8 cellular contexts compared by ENCODE assay signal in the genomic region with DNA sequence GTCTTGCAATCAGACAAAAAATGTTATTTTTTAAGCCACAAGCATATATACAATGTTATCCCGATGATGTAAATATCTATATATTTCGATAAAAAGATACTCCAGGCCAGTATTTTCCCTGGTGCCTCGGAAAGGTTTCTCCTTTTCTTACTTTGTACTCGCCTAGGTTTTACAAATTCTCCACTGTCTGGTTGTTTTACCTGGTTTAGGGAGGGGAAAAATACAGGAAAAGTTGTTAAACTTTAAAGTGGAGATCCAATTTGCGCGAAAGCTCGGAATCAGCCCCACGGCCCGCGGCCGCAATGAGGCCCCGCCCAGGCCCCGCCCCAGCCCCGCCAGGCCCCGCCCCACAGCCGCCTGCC. TPM values are rescaled to one million over a fixed set of nuclear protein-coding genes. Genes with fewer than 3 reads are reported as not detected.
DNase-seq lines count a peak whose midpoint lies in the region; ATAC-seq and TF ChIP-seq lines count a peak whose summit lies in the region.

No MANE protein-coding gene starts in this region.

- DNase-seq in left ventricle myocardium inferior (no peak), left ventricle myocardium superior (no peak), breast epithelium (ENCODE audit: low spot score in 2 of 2) (no peak), vagina (ENCODE audit: extremely low spot score in 2 of 2) (no peak), NCI-H1436 treated with DMSO at 0.1 percent for 48 hours (lab: John Stamatoyannopoulos, UW) (no peak), NOMO-1 (lab: John Stamatoyannopoulos, UW; ENCODE audit: unreplicated experiment in 2 of 2) (no peak)

- H3K27ac ChIP-seq in left ventricle myocardium inferior (replicated peaks) (peak overlapping the region; percentile 99), breast epithelium (peak overlapping the region; percentile 98 to 99), mesodermal cell (ENCODE audit: low read depth, low read length, severe bottlenecking) (peak overlapping the region; percentile 16), vagina (peak overlapping the region; percentile 75)

- 0 to 2% methylated on average over 10 to 12 of the region's 16 CpGs for WGBS in mesodermal cell (ENCODE audit: insufficient coverage in 2 of 2), 2 experiments

- intact Hi-C loops in left ventricle myocardium inferior (cut with micrococcal nuclease), result no loop called here
- intact Hi-C loops in left ventricle myocardium superior (cut with micrococcal nuclease), result no loop called here
- intact Hi-C loops in breast epithelium (cut with DNase I; ENCODE audit: low total_unique reads), result no loop called here
- intact Hi-C loops in vagina (cut with DNase I), result no loop called here

- TF ChIP-seq POLR2A in breast epithelium (IDR thresholded peaks at IDR 0.05) (no peak), vagina (IDR thresholded peaks at IDR 0.05) (peak in 1 of 2 donors; percentile 54)

- ATAC-seq in left ventricle myocardium superior (no peak), GM18519 (IDR thresholded peaks at IDR 0.05; ENCODE audit: low FRiP score, unreplicated experiment) (no peak)

- H3K4me1 ChIP-seq in left ventricle myocardium inferior (peaks cover 35% of the 10 kb centered on the region), breast epithelium (peaks cover 0 to 18% of the 10 kb centered on the region in 2 donors), mesodermal cell (ENCODE audit: control insufficient read depth, insufficient read depth, low read length, poor library complexity, severe bottlenecking) (peaks cover 6% of the 10 kb centered on the region), vagina (peaks cover 50% of the 10 kb centered on the region)

- H3K27me3 ChIP-seq in left ventricle myocardium inferior (ENCODE audit: low read depth) (no peaks in the 10 kb centered on the region), breast epithelium (no peaks in the 10 kb centered on the region), vagina (no peaks in the 10 kb centered on the region)

- H3K9me3 ChIP-seq in left ventricle myocardium inferior (replicated peaks) (no peaks in the 10 kb centered on the region), breast epithelium (no peaks in the 10 kb centered on the region), mesodermal cell (ENCODE audit: control insufficient read depth, low read length) (no peaks in the 10 kb centered on the region), vagina (no peaks in the 10 kb centered on the region)

- TF ChIP-seq CTCF in left ventricle myocardium inferior (IDR thresholded peaks at IDR 0.05; ENCODE audit: borderline replicate concordance) (no peak), breast epithelium (IDR thresholded peaks at IDR 0.05) (no peak), vagina (IDR thresholded peaks at IDR 0.05) (no peak)

- H3K4me3 ChIP-seq in left ventricle myocardium inferior, result peak overlapping the region; percentile 64
- peak overlapping the region; percentile 17 to 95 (median 75) for H3K4me3 ChIP-seq in breast epithelium
- peak overlapping the region; percentile 79 for H3K4me3 ChIP-seq in mesodermal cell (ENCODE audit: extremely low read depth, insufficient read depth, low read length, poor library complexity, severe bottlenecking)
- H3K4me3 ChIP-seq in vagina, result peak overlapping the region; percentile 28 to 81

- no peaks in the 10 kb centered on the region for H3K36me3 ChIP-seq in left ventricle myocardium inferior
- H3K36me3 ChIP-seq in breast epithelium, result no peaks in the 10 kb centered on the region
- no peaks in the 10 kb centered on the region for H3K36me3 ChIP-seq in mesodermal cell (ENCODE audit: control insufficient read depth, insufficient read depth, low read length)
- no peaks in the 10 kb centered on the region for H3K36me3 ChIP-seq in vagina

RNA-seq across cellular contexts. Expression of gene WNT7B, which starts 58.4 kb away (rescaled TPM):
- not detected for total RNA-seq in left ventricle myocardium inferior
- not detected for total RNA-seq in left ventricle myocardium superior
- 1 to 10 TPM in 2 of 3 donors, not detected in 1; 2.2 to 2.9 TPM for total RNA-seq in breast epithelium
- 0.15 TPM for polyA plus RNA-seq in mesodermal cell (2013, experiment 1 of 2)
- polyA plus RNA-seq in mesodermal cell (2013, experiment 2 of 2), result 0.05 TPM
- total RNA-seq in vagina, result 7.1 TPM

Comparison
In these comparisons a context has a peak if more than half of its experiments do, and no peak if none do; other contexts are left out.
1. H3K27ac ChIP-seq: peak in every context shown above with its lines; median percentile 99 in left ventricle myocardium inferior; 98 in breast epithelium; 75 in vagina; 16 in mesodermal cell.